Comparison of ENCODE assay signal across 8 cellular contexts in genomic region chr10:28991738-28992270, GRCh38.
DNase-seq lines count a peak whose midpoint lies in the region; ATAC-seq, FAIRE-seq and TF ChIP-seq lines count a peak whose summit lies in the region.

No MANE protein-coding gene starts in this region.

- H3F3A ChIP-seq in PC-9 (ENCODE audit: insufficient read depth, low read depth) = no peaks in the 10 kb centered on the region

- intact Hi-C loops in PC-9 (cut with micrococcal nuclease; ENCODE audit: unreplicated experiment) (loop anchor here (2.0 to 5.0 kb wide), 2 partner anchors 313 to 315 kb away; partner anchors contain the start of gene BAMBI), kidney (cut with DNase I) (loop anchor here (10.0 kb wide), 1 partner anchor 327 kb away; no protein-coding TSS in a partner anchor)

- H3K9me2 ChIP-seq in PC-9 (ENCODE audit: insufficient read depth) = no peaks in the 10 kb centered on the region

- H2AFZ ChIP-seq in PC-9 = no peak overlapping the region

- TF ChIP-seq CTCF in PC-9 (conservative IDR thresholded peaks at IDR 0.05) (peak; percentile 68), astrocyte of the cerebellum (IDR thresholded peaks at IDR 0.05; ENCODE audit: low read depth, low read length, missing control alignments) (peak; percentile 85), kidney (IDR thresholded peaks at IDR 0.05; ENCODE audit: borderline replicate concordance, extremely low read depth, insufficient read depth) (peak; percentile 70)

- no peak for TF ChIP-seq POLR2A in H54 (IDR thresholded peaks at IDR 0.05; ENCODE audit: low read depth, low read length)

- H3K9me3 ChIP-seq in PC-9 (ENCODE audit: insufficient read depth, low read depth) = peaks cover 4% of the 10 kb centered on the region; the same call in 1 of the 2 replicates
- H3K9me3 ChIP-seq in kidney (ENCODE audit: control insufficient read depth in 1 of 2, low read length in 2 of 2) = no peaks in the 10 kb centered on the region

- FAIRE-seq in H54 (lab: Jason Lieb, UNC) = no peak
- FAIRE-seq in kidney (lab: Jason Lieb, UNC) = no peak

- no peak overlapping the region for H3K9ac ChIP-seq in kidney (ENCODE audit: low read length in 2 of 2)

- H3K36me3 ChIP-seq in PC-9 (ENCODE audit: low read depth) (no peaks in the 10 kb centered on the region), kidney (ENCODE audit: control insufficient read depth in 1 of 2, insufficient read depth in 2 of 2, low read length in 2 of 2) (no peaks in the 10 kb centered on the region)

- H3K4me3 ChIP-seq in PC-9 (no peak overlapping the region), astrocyte of the cerebellum (ENCODE audit: low read depth, low read length) (no peak overlapping the region), kidney (ENCODE audit: low read length in 2 of 2) (no peak overlapping the region)

- no peaks in the 10 kb centered on the region for H4K20me1 ChIP-seq in PC-9 (ENCODE audit: insufficient read depth)

- DNase-seq in CD1c-positive myeloid dendritic cell (ENCODE audit: extremely low spot score) (peak; percentile 40), H54 (ENCODE audit: insufficient read length, low spot score) (peak; percentile 19), PC-9 (peak; percentile 17 to 49), astrocyte of the cerebellum (ENCODE audit: low read depth) (no peak), kidney (no peak), midbrain (lab: John Stamatoyannopoulos, UW) (no peak)
- DNase-seq in stimulated activated CD8-positive, alpha-beta memory T cell treated with anti-CD3 and anti-CD28 coated beads, Interleukin-7, amount 100 ng/mL, for 4 hours (ENCODE audit: low read depth in 2 of 2) = peak; percentile 2 to 5

- H3K27ac ChIP-seq in PC-9 = no peak overlapping the region
- no peak overlapping the region for H3K27ac ChIP-seq in kidney (ENCODE audit: low read depth in 2 of 2, low read length in 2 of 2)

- CTCF ChIA-PET in PC-9 (lab: Charles Lee) = interaction anchor here (0.7 to 1.4 kb wide), 4 partner anchors 22 to 328 kb away, joined by 3 to 5 read pairs (median 3); no protein-coding TSS in a partner anchor

- no peaks in the 10 kb centered on the region for H3K27me3 ChIP-seq in PC-9 (ENCODE audit: insufficient read depth, low read depth)

- no peaks in the 10 kb centered on the region for H3K4me1 ChIP-seq in PC-9 (replicated peaks; ENCODE audit: insufficient read depth)
- H3K4me1 ChIP-seq in kidney (ENCODE audit: control insufficient read depth in 1 of 2, insufficient read depth in 1 of 2, low read depth in 1 of 2, low read length in 2 of 2) = no peaks in the 10 kb centered on the region

- no peak for ATAC-seq in HG03135 (IDR thresholded peaks at IDR 0.05; ENCODE audit: unreplicated experiment)

- POLR2A ChIA-PET in PC-9 (lab: Charles Lee; ENCODE audit: unreplicated experiment) = no interaction called here

- no TSS peak for BruUV-seq in PC-9 (replicated peaks; lab: Mats Ljungman, UMichigan)

- H3K79me2 ChIP-seq in PC-9 (ENCODE audit: low read depth) = no peaks in the 10 kb centered on the region

- in situ Hi-C loops in astrocyte of the cerebellum (cut with HindIII; ENCODE audit: low sequenced_read_pairs) = no loop called here

- H3K4me2 ChIP-seq in PC-9 = no peak overlapping the region

Comparison
In these comparisons a context has a peak if more than half of its experiments do, and no peak if none do; other contexts are left out.
1. DNase-seq: peak in CD1c-positive myeloid dendritic cell (single experiment), H54 (single experiment), PC-9 (2 of 2) and stimulated activated CD8-positive, alpha-beta memory T cell treated with anti-CD3 and anti-CD28 coated beads, Interleukin-7, amount 100 ng/mL, for 4 hours (2 of 2); none in astrocyte of the cerebellum (single experiment), kidney (single experiment) and midbrain (single experiment).
2. Peak in every context shown above with its lines, with median percentiles within 50 percentile points of each other: CTCF ChIP-seq.